ENCODE assay signal across 8 cellular contexts in the genomic region with DNA sequence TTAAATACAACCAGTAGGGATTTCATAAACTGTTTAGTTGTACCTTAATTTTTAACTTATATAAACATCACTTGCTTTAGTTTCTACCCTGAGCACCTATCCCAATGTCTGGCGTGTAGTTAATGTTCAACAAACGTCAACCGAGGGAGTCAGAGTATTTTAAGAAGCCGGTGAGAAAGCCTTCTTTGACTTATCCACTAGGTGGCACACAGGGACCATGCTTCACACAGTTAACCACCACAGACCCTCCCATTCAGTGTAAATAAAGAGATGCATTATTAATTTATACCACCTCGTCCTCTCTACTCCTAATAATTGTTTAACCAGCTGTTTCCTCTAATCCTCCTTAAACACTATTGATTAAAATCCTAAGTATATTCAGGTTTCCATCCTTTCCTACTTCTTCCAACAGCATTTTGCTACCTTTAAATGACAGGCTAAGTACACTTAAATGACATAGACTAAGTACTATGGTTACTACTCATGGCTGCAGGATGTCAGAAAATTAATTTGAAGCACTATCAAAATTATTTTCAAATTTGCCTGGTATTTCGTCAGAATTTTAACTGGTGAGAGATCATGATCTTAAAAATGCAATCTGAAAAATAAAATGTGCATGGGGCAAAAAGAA. TPM values are rescaled to one million over a fixed set of nuclear protein-coding genes. Genes with fewer than 3 reads are reported as not detected.
DNase-seq lines count a peak whose midpoint lies in the region; ATAC-seq and TF ChIP-seq lines count a peak whose summit lies in the region.

No MANE protein-coding gene starts in this region.

- no peaks in the 10 kb centered on the region for H3K9me3 ChIP-seq in SJSA1 (replicated peaks)
- H3K9me3 ChIP-seq in mucosa of descending colon = no peaks in the 10 kb centered on the region

- H3K4me1 ChIP-seq in SJSA1 (replicated peaks) = peaks cover 19% of the 10 kb centered on the region
- H3K4me1 ChIP-seq in mucosa of descending colon (ENCODE audit: low read depth) = no peaks in the 10 kb centered on the region

- TF ChIP-seq CTCF in C4-2B (conservative IDR thresholded peaks at IDR 0.05) (peak; percentile 90), mucosa of descending colon (IDR thresholded peaks at IDR 0.05) (peak; percentile 67)

- no peak overlapping the region for H3K27ac ChIP-seq in C4-2B
- H3K27ac ChIP-seq in SJSA1 = no peak overlapping the region

- DNase-seq in NCI-H1092 (lab: John Stamatoyannopoulos, UW) (peak; percentile 15), SJSA1 (ENCODE audit: low read depth in 1 of 2, low spot score in 2 of 2) (peak; percentile 51 to 57), epidermal melanocyte (ENCODE audit: insufficient read length, low spot score) (peak; percentile 82), mucosa of descending colon (peak in 1 of 3 donors; percentile 62), mesenteric fat pad (ENCODE audit: low spot score) (no peak)

- no peaks in the 10 kb centered on the region for H3K27me3 ChIP-seq in SJSA1 (replicated peaks)

- H3K36me3 ChIP-seq in SJSA1 (no peaks in the 10 kb centered on the region), mucosa of descending colon (ENCODE audit: low read depth) (no peaks in the 10 kb centered on the region)

- intact Hi-C loops in mucosa of descending colon (cut with DNase I, micrococcal nuclease) = no loop called here

- peak; percentile 78 for ATAC-seq in GM18520 (IDR thresholded peaks at IDR 0.05; ENCODE audit: unreplicated experiment)
- ATAC-seq in HG02885 (IDR thresholded peaks at IDR 0.05; ENCODE audit: poor library complexity, unreplicated experiment) = peak; percentile 88
- ATAC-seq in mucosa of descending colon = peak; percentile 60

- H3K4me3 ChIP-seq in SJSA1 (no peak overlapping the region), mucosa of descending colon (no peak overlapping the region)

RNA-seq across cellular contexts. Expression of a gene that starts 2.3 kb away (rescaled TPM):
- total RNA-seq in SJSA1 (2014; rRNA removed; shearing (Covaris generic)) = 1.2 and 3.3 TPM in 2 replicates
- total RNA-seq in mucosa of descending colon = 1 to 10 TPM in 2 of 3 donors, under 1 TPM in 1; 0.93 to 9.6 (median 1.5) TPM
- not detected for total RNA-seq in mesenteric fat pad
